Comparison of ENCODE assay signal across 6 cellular contexts in the genomic region with DNA sequence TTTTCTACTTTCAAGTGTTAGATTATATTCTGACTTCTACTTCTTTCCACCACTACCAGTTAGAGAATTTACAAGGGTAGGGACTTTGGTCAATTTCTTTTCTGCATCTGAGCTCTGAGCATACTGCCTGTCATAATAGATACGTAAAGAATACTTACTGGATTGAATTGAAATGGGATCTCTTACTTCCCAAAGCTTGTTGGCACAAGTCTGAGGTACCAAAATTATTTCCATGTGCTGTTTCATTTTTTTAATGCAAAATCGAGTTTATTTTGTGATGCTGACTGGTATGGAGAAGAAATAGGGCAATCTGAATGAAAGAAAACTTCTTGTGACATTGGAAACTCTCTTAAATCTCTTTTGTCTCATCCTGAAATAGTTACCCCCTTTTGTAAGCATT.
"Had no signal": no experiment of that assay in that cellular context is flagged by ENCODE, and none has a peak within 500 bp of the region (broad histone marks: within the 10 kb centered on the region; RNA-seq: fewer than 3 reads in every experiment).

No MANE protein-coding gene starts in this region.

- H3K36me3 ChIP-seq: HAP-1 had no signal

- H3K4me3 Mint-ChIP-seq: GM23338, HFFc6 had no signal

- H3K4me1 Mint-ChIP-seq: GM23338 had no signal

- H3K4me2 ChIP-seq: GM23338 had no signal

- H3K9me3 ChIP-seq: HAP-1 had no signal

- H3K27ac Mint-ChIP-seq: GM23338, HFFc6 had no signal

- H3K4me3 ChIP-seq: GM23338, HAP-1 had no signal

- ATAC-seq: GM23338, HCT116 had no signal

- H2AFZ ChIP-seq: GM23338 had no signal

- H3K9me3 Mint-ChIP-seq: HFFc6 had no signal

- H3K4me1 ChIP-seq: HAP-1 had no signal

- DNase-seq: H7, HFFc6, IMR-90 had no signal
